Comparison of ENCODE assay signal across 8 cellular contexts in the genomic region with DNA sequence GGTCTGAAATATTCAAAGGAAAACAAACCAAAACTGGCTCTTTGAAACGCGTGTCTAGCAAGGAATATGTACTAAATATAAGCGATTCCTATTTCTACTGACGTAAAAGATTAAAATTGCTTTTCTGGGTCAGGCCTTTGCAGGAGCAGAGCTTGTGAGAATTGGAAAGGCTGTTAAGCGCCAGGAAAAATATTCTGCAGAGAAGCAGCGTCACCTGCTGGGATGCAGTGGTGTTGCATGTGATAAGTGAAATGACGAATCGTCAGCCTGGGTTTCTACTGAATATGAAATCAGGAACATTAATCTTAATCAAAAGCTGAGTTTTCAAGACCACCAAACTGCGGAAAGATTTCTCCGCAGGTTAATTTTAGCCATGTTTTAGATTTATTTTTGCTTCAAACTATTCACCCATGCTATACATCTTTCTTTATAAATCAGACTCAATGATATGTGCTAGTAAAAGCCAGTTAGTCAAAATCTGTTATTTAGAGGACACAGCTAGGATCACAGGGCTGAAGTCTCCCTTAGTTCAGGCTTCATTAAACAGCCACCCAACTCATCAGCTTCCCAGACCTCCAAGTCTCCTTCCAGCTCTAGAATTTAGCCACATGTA.
DNase-seq lines count a peak whose midpoint lies in the region; ATAC-seq, FAIRE-seq and TF ChIP-seq lines count a peak whose summit lies in the region.

No MANE protein-coding gene starts in this region.

- no peaks in the 10 kb centered on the region for H3K9me3 Mint-ChIP-seq in astrocyte (ENCODE audit: unreplicated experiment)

- TF ChIP-seq POLR2A in sigmoid colon (IDR thresholded peaks at IDR 0.05), result no peak

- peak overlapping the region; percentile 39; the same call in 1 of the 2 replicates for H2AFZ ChIP-seq in KMS-11 (ENCODE audit: low read depth)
- H2AFZ ChIP-seq in astrocyte (ENCODE audit: low read depth, low read length), result no peak overlapping the region

- intact Hi-C loops in sigmoid colon (cut with DNase I), result loop anchor here (1.0 to 5.0 kb wide), 3 partner anchors 708 to 960 kb away; no protein-coding TSS in a partner anchor

- H3K9me3 ChIP-seq in astrocyte (ENCODE audit: insufficient read depth, low read depth, low read length) (no peaks in the 10 kb centered on the region), sigmoid colon (no peaks in the 10 kb centered on the region)

- ATAC-seq in GM18909 (IDR thresholded peaks at IDR 0.05; ENCODE audit: poor library complexity, unreplicated experiment) (peak; percentile 77), HG03354 (IDR thresholded peaks at IDR 0.05; ENCODE audit: poor library complexity, severe bottlenecking, unreplicated experiment) (no peak)

- 44 to 58% methylated on average over 10 of the region's 10 CpGs for WGBS in sigmoid colon, 2 donors

- H3K79me2 ChIP-seq in KMS-11 (ENCODE audit: insufficient read depth, low read depth), result no peaks in the 10 kb centered on the region
- H3K79me2 ChIP-seq in astrocyte (ENCODE audit: insufficient read depth, low read length), result no peaks in the 10 kb centered on the region

- TF ChIP-seq EP300 in sigmoid colon (IDR thresholded peaks at IDR 0.05), result no peak

- peaks cover 2% of the 10 kb centered on the region for H3K27me3 Mint-ChIP-seq in astrocyte (ENCODE audit: low read depth, unreplicated experiment)

- H3K4me1 ChIP-seq in KMS-11 (ENCODE audit: low read depth, poor library complexity, severe bottlenecking) (peaks cover 10% of the 10 kb centered on the region), astrocyte (ENCODE audit: insufficient read depth, low read length) (no peaks in the 10 kb centered on the region), sigmoid colon (no peaks in the 10 kb centered on the region)

- H3K27me3 ChIP-seq in KMS-11 (ENCODE audit: insufficient read depth, low read depth) (no peaks in the 10 kb centered on the region), astrocyte (ENCODE audit: insufficient read depth, low read length) (no peaks in the 10 kb centered on the region), sigmoid colon (peaks cover 0 to 12% (median 0%) of the 10 kb centered on the region in 3 donors)

- H4K20me1 ChIP-seq in KMS-11 (ENCODE audit: insufficient read depth), result no peaks in the 10 kb centered on the region
- H4K20me1 ChIP-seq in astrocyte (ENCODE audit: insufficient read depth, low read length), result no peaks in the 10 kb centered on the region

- H3K4me2 ChIP-seq in KMS-11, result no peak overlapping the region; the same call in 1 of the 2 replicates
- no peak overlapping the region for H3K4me2 ChIP-seq in astrocyte (ENCODE audit: low read length)

- peak; percentile 20 for FAIRE-seq in astrocyte (lab: Jason Lieb, UNC)

- peaks cover 8% of the 10 kb centered on the region for H3K4me1 Mint-ChIP-seq in astrocyte (ENCODE audit: low read depth, unreplicated experiment)

- no peaks in the 10 kb centered on the region for H3K36me3 Mint-ChIP-seq in astrocyte (ENCODE audit: low read depth, unreplicated experiment)

- H3K4me3 Mint-ChIP-seq in astrocyte (ENCODE audit: unreplicated experiment), result no peak overlapping the region

- no peaks in the 10 kb centered on the region for H3K36me3 ChIP-seq in KMS-11 (ENCODE audit: insufficient read depth)
- no peaks in the 10 kb centered on the region for H3K36me3 ChIP-seq in astrocyte (ENCODE audit: insufficient read depth, low read length)
- H3K36me3 ChIP-seq in sigmoid colon, result no peaks in the 10 kb centered on the region

- H3K27ac ChIP-seq in KMS-11 (no peak overlapping the region), astrocyte (ENCODE audit: low read depth, low read length) (no peak overlapping the region), sigmoid colon (no peak overlapping the region)

- H3K4me3 ChIP-seq in AG09309 (ENCODE audit: control insufficient read depth, low read depth, low read length) (no peak overlapping the region), KMS-11 (IDR thresholded peaks at IDR 0.05; ENCODE audit: insufficient read depth, low read depth, low read length) (no peak overlapping the region), astrocyte (ENCODE audit: insufficient read depth, low read depth, low read length) (no peak overlapping the region), sigmoid colon (no peak overlapping the region)

- DNase-seq in AG09309 (ENCODE audit: low read depth) (peak; percentile 39), SK-N-DZ (ENCODE audit: low spot score) (peak; percentile 44), astrocyte (ENCODE audit: low read depth) (peak; percentile 48), hepatic stellate cell (ENCODE audit: low spot score) (peak; percentile 51), sigmoid colon (peak; percentile 78)

- no peak overlapping the region for H3K9ac ChIP-seq in KMS-11
- no peak overlapping the region for H3K9ac ChIP-seq in astrocyte (ENCODE audit: low read length)

- H3K27ac Mint-ChIP-seq in astrocyte (ENCODE audit: unreplicated experiment), result no peak overlapping the region

- peak; percentile 81 for TF ChIP-seq CTCF in AG09309 (IDR thresholded peaks at IDR 0.05; ENCODE audit: control insufficient read depth, insufficient read depth, low read depth, low read length, missing control alignments)
- peak; percentile 88 for TF ChIP-seq CTCF in KMS-11 (conservative IDR thresholded peaks at IDR 0.05; ENCODE audit: low read depth, low read length)
- TF ChIP-seq CTCF in astrocyte (IDR thresholded peaks at IDR 0.05; ENCODE audit: insufficient read depth, low read depth, low read length), result peak; percentile 100
- TF ChIP-seq CTCF in sigmoid colon (IDR thresholded peaks at IDR 0.05), result peak; percentile 46 to 90 (median 87)
